24 cellular contexts compared by ENCODE assay signal in genomic region chr7:112134039-112134438, GRCh38.
"Had no signal": no experiment of that assay in that cellular context is flagged by ENCODE, and none has a peak within 500 bp of the region (broad histone marks: within the 10 kb centered on the region; RNA-seq: fewer than 3 reads in every experiment).

No MANE protein-coding gene starts in this region.

- H3K27ac Mint-ChIP-seq: naive thymus-derived CD4-positive, alpha-beta T cell; neural progenitor cell had no signal

- ATAC-seq: gastroesophageal sphincter; left cardiac atrium; naive thymus-derived CD4-positive, alpha-beta T cell had no signal

- H2AFZ ChIP-seq: neural progenitor cell had no signal

- H3K4me1 Mint-ChIP-seq: central memory CD8-positive, alpha-beta T cell; naive thymus-derived CD4-positive, alpha-beta T cell had no signal

- H3K4me3 Mint-ChIP-seq: central memory CD8-positive, alpha-beta T cell; naive thymus-derived CD4-positive, alpha-beta T cell; neural progenitor cell had no signal

- H3K9ac ChIP-seq: neural progenitor cell had no signal

- H3K36me3 Mint-ChIP-seq: naive thymus-derived CD4-positive, alpha-beta T cell; neural progenitor cell had no signal

- H3K27me3 ChIP-seq: brain microvascular endothelial cell, colonic mucosa, gastroesophageal sphincter, neural progenitor cell, stomach, upper lobe of left lung had no signal

- H3K4me2 ChIP-seq: neural progenitor cell had no signal

- H3K36me3 ChIP-seq: brain microvascular endothelial cell, colonic mucosa, gastroesophageal sphincter, neural progenitor cell, prostate gland, stomach, thoracic aorta, upper lobe of left lung had no signal

- H3K9me3 Mint-ChIP-seq: central memory CD8-positive, alpha-beta T cell; naive thymus-derived CD4-positive, alpha-beta T cell; neural progenitor cell had no signal

- DNase-seq: activated CD4-positive, alpha-beta T cell treated with anti-CD3 and anti-CD28 coated beads, Interleukin-2, amount 50 U/mL, for 1 hour; activated CD4-positive, CD25-positive, alpha-beta regulatory T cell treated with anti-CD3 and anti-CD28 coated beads, Interleukin-2, amount 50 U/mL, for 72 hours; activated CD8-positive, alpha-beta memory T cell treated with anti-CD3 and anti-CD28 coated beads for 24 hours; activated CD8-positive, alpha-beta memory T cell treated with anti-CD3 and anti-CD28 coated beads, Interleukin-2, amount 50 U/mL, for 48 hours; activated effector memory CD4-positive, alpha-beta T cell treated with anti-CD3 and anti-CD28 coated beads, Interleukin-2, amount 50 U/mL, for 16 hours; activated naive CD4-positive, alpha-beta T cell treated with anti-CD3 and anti-CD28 coated beads, Interleukin-2, amount 50 U/mL, for 16 hours; activated T-cell treated with anti-CD3 and anti-CD28 coated beads, Interleukin-2, amount 50 U/mL, for 48 hours; aorta; brain microvascular endothelial cell; colonic mucosa; left cardiac atrium; mammary epithelial cell; naive thymus-derived CD4-positive, alpha-beta T cell; right cardiac atrium; stimulated activated CD4-positive, alpha-beta T cell treated with anti-CD3 and anti-CD28 coated beads, Interleukin-15, amount 100 ng/mL, for 24 hours; stimulated activated CD4-positive, alpha-beta T cell treated with anti-CD3 and anti-CD28 coated beads, Interleukin-4, amount 100 ng/mL, for 1 hour; stomach; upper lobe of left lung had no signal

- H3K4me1 ChIP-seq: colonic mucosa had no signal

- H3K9me3 ChIP-seq: colonic mucosa, gastroesophageal sphincter, prostate gland, stomach, thoracic aorta, upper lobe of left lung had no signal

- H3K4me3 ChIP-seq: colonic mucosa, gastroesophageal sphincter, neural progenitor cell, prostate gland, skin epidermis, stomach, thoracic aorta, upper lobe of left lung had no signal

- H3K27ac ChIP-seq: brain microvascular endothelial cell, colonic mucosa, gastroesophageal sphincter, neural progenitor cell, prostate gland, skin epidermis, stomach, thoracic aorta had no signal
